In genomic region chr22:47391169-47392053, GRCh38 we compare ENCODE assay signal across 27 cellular contexts.
"Had no signal": no experiment of that assay in that cellular context is flagged by ENCODE, and none has a peak within 500 bp of the region (broad histone marks: within the 10 kb centered on the region; RNA-seq: fewer than 3 reads in every experiment).

No MANE protein-coding gene starts in this region.

- H3K4me3 ChIP-seq: heart right ventricle, left lung, right atrium auricular region, testis, transverse colon had no signal

- H3K36me3 ChIP-seq: brain microvascular endothelial cell, heart right ventricle, left lung, right atrium auricular region, transverse colon, WERI-Rb-1 had no signal

- H3K27me3 ChIP-seq: brain microvascular endothelial cell, right atrium auricular region, testis, transverse colon had no signal

- H2AFZ ChIP-seq: parathyroid adenoma had no signal

- H3K9me3 ChIP-seq: heart right ventricle, left lung, right atrium auricular region, testis, transverse colon had no signal

- H3K79me2 ChIP-seq: parathyroid adenoma had no signal

- H3K4me1 ChIP-seq: heart right ventricle, left lung, parathyroid adenoma, right atrium auricular region, testis, transverse colon had no signal

- ATAC-seq: activated CD4-positive, CD25-positive, alpha-beta regulatory T cell treated with anti-CD3 and anti-CD28 coated beads, Interleukin-2, amount 50 U/mL, for 24 hours; esophagus mucosa; heart right ventricle; left lung; stimulated activated naive CD8-positive, alpha-beta T cell treated with anti-CD3 and anti-CD28 coated beads, Interleukin-15, Interleukin-2, amounts not matched to agents 100 U/mL and 50 U/mL, for 24 hours had no signal

- DNase-seq: activated CD4-positive, alpha-beta T cell treated with anti-CD3 and anti-CD28 coated beads for 48 hours; activated CD4-positive, alpha-beta T cell treated with anti-CD3 and anti-CD28 coated beads, Interleukin-2, amount 50 U/mL, for 48 hours; activated CD8-positive, alpha-beta memory T cell treated with anti-CD3 and anti-CD28 coated beads for 24 hours; activated effector memory CD4-positive, alpha-beta T cell treated with anti-CD3 and anti-CD28 coated beads, Interleukin-2, amount 50 U/mL, for 16 hours; activated naive CD4-positive, alpha-beta T cell treated with anti-CD3 and anti-CD28 coated beads for 36 hours; activated naive CD8-positive, alpha-beta T cell treated with anti-CD3 and anti-CD28 coated beads for 36 hours; activated T-cell treated with anti-CD3 and anti-CD28 coated beads, Interleukin-2, amount 50 U/mL, for 1 hour; brain microvascular endothelial cell; caudate nucleus; endodermal cell; foreskin fibroblast; heart right ventricle; kidney glomerular epithelial cell; naive B cell; nephron progenitor cell; stimulated activated CD4-positive, alpha-beta T cell treated with anti-CD3 and anti-CD28 coated beads, Interleukin-12 subunit alpha, Interleukin-12 subunit beta, amount 100 ng/mL, for 4 hours; stimulated activated CD4-positive, alpha-beta T cell treated with anti-CD3 and anti-CD28 coated beads, Interleukin-4, amount 100 ng/mL, for 1 hour; stimulated activated naive CD8-positive, alpha-beta T cell treated with anti-CD3 and anti-CD28 coated beads, Interleukin-15, Interleukin-2, amounts not matched to agents 100 U/mL and 50 U/mL, for 24 hours; testis; transverse colon; WERI-Rb-1 had no signal

- H3K9ac ChIP-seq: parathyroid adenoma had no signal

- H3K27ac ChIP-seq: brain microvascular endothelial cell, heart right ventricle, left lung, parathyroid adenoma, right atrium auricular region, testis, transverse colon, WERI-Rb-1 had no signal

- FAIRE-seq: astrocyte had no signal
